8 cellular contexts compared by ENCODE assay signal in the genomic region with DNA sequence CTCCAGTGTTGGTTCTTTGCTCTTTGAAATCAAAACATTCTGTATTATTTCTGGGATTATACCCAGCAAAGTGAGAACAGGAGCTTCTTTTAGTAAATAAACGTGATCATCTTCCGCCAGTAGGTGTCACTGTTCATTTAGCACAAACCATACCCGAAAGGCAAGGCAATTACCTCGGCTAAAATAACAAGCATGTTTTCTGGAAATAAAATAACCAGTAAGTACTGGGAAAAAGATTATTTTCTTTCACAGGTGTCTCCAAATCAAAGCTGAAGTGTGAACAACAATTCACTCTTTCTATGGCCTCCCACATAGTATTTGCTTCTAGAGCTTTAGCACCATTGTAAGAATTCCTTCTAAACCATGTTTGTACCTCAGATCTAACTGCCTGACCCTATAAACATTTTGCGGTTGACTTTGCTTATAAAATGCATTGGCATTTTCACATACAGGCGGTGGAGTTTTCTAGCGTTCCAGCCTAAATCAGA.
A peak's percentile ranks its signal among the peaks of the same experiment; 100 is the strongest.
DNase-seq lines count a peak whose midpoint lies in the region; FAIRE-seq and TF ChIP-seq lines count a peak whose summit lies in the region.

No MANE protein-coding gene starts in this region.

- no peaks in the 10 kb centered on the region for H3K79me1 ChIP-seq in H9 (ENCODE audit: insufficient read depth, low read depth, low read length, poor library complexity, severe bottlenecking)

- no peak overlapping the region for H3K18ac ChIP-seq in H9 (ENCODE audit: insufficient read length, low read depth, low read length)

- H3K4me3 Mint-ChIP-seq in H9 = no peak overlapping the region

- no peaks in the 10 kb centered on the region for H3K23me2 ChIP-seq in H9 (ENCODE audit: insufficient read length, low read depth, low read length, poor library complexity, severe bottlenecking)

- no peak overlapping the region for H2AFZ ChIP-seq in H9 (ENCODE audit: low read length)

- no peaks in the 10 kb centered on the region for H3K9me3 Mint-ChIP-seq in H9

- peak; percentile 81 for TF ChIP-seq CTCF in H9 (conservative IDR thresholded peaks at IDR 0.05)
- peak; percentile 60 for TF ChIP-seq CTCF in fibroblast of villous mesenchyme (IDR thresholded peaks at IDR 0.05; ENCODE audit: insufficient read depth, low read depth, low read length)

- H2BK15ac ChIP-seq in H9 (ENCODE audit: low read depth, low read length) = no peak overlapping the region

- peak; percentile 10 to 11 for DNase-seq in stimulated activated CD4-positive, alpha-beta T cell treated with anti-CD3 and anti-CD28 coated beads, Interleukin-4, amount 100 ng/mL, for 48 hours (ENCODE audit: low read depth in 2 of 2)
- no peak for DNase-seq in stimulated activated CD4-positive, alpha-beta T cell treated with anti-CD3 and anti-CD28 coated beads, Interleukin-4, amount 100 ng/mL, for 1 hour
- no peak for DNase-seq in H9
- peak; percentile 29 for DNase-seq in NCI-H1417 treated with DMSO at 0.1 percent for 48 hours (lab: John Stamatoyannopoulos, UW)
- peak; percentile 84 for DNase-seq in fibroblast of villous mesenchyme (ENCODE audit: low read depth)
- peak; percentile 13 for DNase-seq in occipital lobe (lab: John Stamatoyannopoulos, UW)
- DNase-seq in activated CD8-positive, alpha-beta memory T cell treated with anti-CD3 and anti-CD28 coated beads, Interleukin-2, amount 50 U/mL, for 4 hours = no peak

- no peak overlapping the region for H3K23ac ChIP-seq in H9 (ENCODE audit: insufficient read length, low read depth, low read length)

- H2AK5ac ChIP-seq in H9 (ENCODE audit: insufficient read length, low read length) = no peak overlapping the region

- H3K27me3 ChIP-seq in H9 (ENCODE audit: insufficient read depth, low read length) = no peaks in the 10 kb centered on the region

- no peaks in the 10 kb centered on the region for H3K4me1 ChIP-seq in H9 (ENCODE audit: insufficient read depth, low read length)

- H2BK120ac ChIP-seq in H9 (ENCODE audit: low read depth, low read length, poor library complexity, severe bottlenecking) = no peak overlapping the region

- peak; percentile 100 for FAIRE-seq in TTC549 (lab: Jason Lieb, UNC)

- H3K9me3 ChIP-seq in H9 (ENCODE audit: control insufficient read depth, low read depth, low read length) = no peaks in the 10 kb centered on the region

- peaks cover 5% of the 10 kb centered on the region for H3K27me3 Mint-ChIP-seq in H9 (ENCODE audit: low read depth)

- no peak overlapping the region for H2BK5ac ChIP-seq in H9 (ENCODE audit: insufficient read length, low read length)

- no peaks in the 10 kb centered on the region for H4K20me1 ChIP-seq in H9 (ENCODE audit: control insufficient read depth, insufficient read depth, insufficient read length)

- no peak overlapping the region for H4K5ac ChIP-seq in H9 (ENCODE audit: insufficient read length, low read depth, low read length)

- no peak overlapping the region for H2BK20ac ChIP-seq in H9 (ENCODE audit: low read depth, low read length, poor library complexity, severe bottlenecking)

- no peak overlapping the region for H3K27ac ChIP-seq in H9 (ENCODE audit: insufficient read length, low read depth, low read length)

- no peak overlapping the region for H4K8ac ChIP-seq in H9 (replicated peaks; ENCODE audit: insufficient read length, low read depth, low read length)

- H3K4me2 ChIP-seq in H9 (ENCODE audit: insufficient read depth, insufficient read length, low read length) = no peak overlapping the region

- H3T11ph ChIP-seq in H9 (ENCODE audit: low read length) = no peak overlapping the region

- H3K27ac Mint-ChIP-seq in H9 = no peak overlapping the region

- H2BK12ac ChIP-seq in H9 (ENCODE audit: insufficient read length, low read depth, low read length) = no peak overlapping the region

- no peak overlapping the region for H3K56ac ChIP-seq in H9 (ENCODE audit: insufficient read length, low read depth, low read length)

- no peaks in the 10 kb centered on the region for H3K36me3 Mint-ChIP-seq in H9 (ENCODE audit: insufficient read depth in 1 of 3, low read depth in 3 of 3)

- peaks cover 14 to 18% of the 10 kb centered on the region in 2 experiments for H3K4me1 Mint-ChIP-seq in H9

- WGBS in H9 (ENCODE audit: extremely low coverage, insufficient read length, low lambda C conversion rate) = no CpG with 5 or more reads among the region's 7 CpGs

- H3K4me3 ChIP-seq in fibroblast of villous mesenchyme (ENCODE audit: low read depth, low read length) = no peak overlapping the region

- no peak overlapping the region for H4K91ac ChIP-seq in H9 (ENCODE audit: insufficient read length, low read depth, low read length)

- no peak overlapping the region for H3K9ac ChIP-seq in H9 (ENCODE audit: extremely low read depth, insufficient read length, low read length)

- H3K79me2 ChIP-seq in H9 (ENCODE audit: insufficient read depth, low read length) = no peaks in the 10 kb centered on the region

- H3K14ac ChIP-seq in H9 (ENCODE audit: insufficient read depth, low read length) = no peak overlapping the region

- no peak overlapping the region for H3K4ac ChIP-seq in H9 (ENCODE audit: low read depth, low read length)

Comparison
In these comparisons a context has a peak if more than half of its experiments do, and no peak if none do; other contexts are left out.
1. DNase-seq: peak in stimulated activated CD4-positive, alpha-beta T cell treated with anti-CD3 and anti-CD28 coated beads, Interleukin-4, amount 100 ng/mL, for 48 hours (2 of 2), NCI-H1417 treated with DMSO at 0.1 percent for 48 hours (single experiment), fibroblast of villous mesenchyme (single experiment) and occipital lobe (single experiment); none in stimulated activated CD4-positive, alpha-beta T cell treated with anti-CD3 and anti-CD28 coated beads, Interleukin-4, amount 100 ng/mL, for 1 hour (single experiment), H9 (single experiment) and activated CD8-positive, alpha-beta memory T cell treated with anti-CD3 and anti-CD28 coated beads, Interleukin-2, amount 50 U/mL, for 4 hours (single experiment).